Comparison of ENCODE assay signal across 20 cellular contexts in genomic region chr5:24823625-24824024, GRCh38.
DNase-seq lines count a peak whose midpoint lies in the region; FAIRE-seq and TF ChIP-seq lines count a peak whose summit lies in the region.
"Had no signal": no experiment of that assay in that cellular context is flagged by ENCODE, and none has a peak within 500 bp of the region (broad histone marks: within the 10 kb centered on the region; RNA-seq: fewer than 3 reads in every experiment).

No MANE protein-coding gene starts in this region.

- TF ChIP-seq POLR2A in H54 (IDR thresholded peaks at IDR 0.05; ENCODE audit: low read depth, low read length) = no peak

- TF ChIP-seq CTCF in RWPE1 (conservative IDR thresholded peaks at IDR 0.05; ENCODE audit: low read depth) = no peak

- no peak overlapping the region for H3K27ac ChIP-seq in RWPE1
- H3K27ac ChIP-seq: hepatocyte, HL-60, psoas muscle, stomach had no signal

- CTCF ChIA-PET in RWPE1 (lab: Yijun Ruan, JAX) = no interaction called here

- FAIRE-seq in H54 (lab: Jason Lieb, UNC) (peak; percentile 94), GM19239 (lab: Jason Lieb, UNC) (no peak)
- FAIRE-seq: GM12878, K562, RCC 7860, small intestine had no signal

- DNase-seq in DMS53 (lab: John Stamatoyannopoulos, UW) = peak; percentile 89
- peak; percentile 26 for DNase-seq in H54 (ENCODE audit: insufficient read length, low spot score)
- DNase-seq in RWPE1 (ENCODE audit: low spot score) = peak; percentile 55
- DNase-seq in islet precursor cell = peak; percentile 94
- DNase-seq in GM19239 (ENCODE audit: insufficient read length, low spot score) = no peak
- DNase-seq in middle frontal gyrus (ENCODE audit: extremely low spot score, low spot score) = no peak
- DNase-seq in cerebellum (ENCODE audit: low spot score) = no peak
- DNase-seq: activated CD4-positive, alpha-beta T cell treated with anti-CD3 and anti-CD28 coated beads for 48 hours; activated CD8-positive, alpha-beta memory T cell treated with anti-CD3 and anti-CD28 coated beads, Interleukin-2, amount 10 ng/mL, durations not matched to agents 7 days and 5 days; cortex of kidney; NCI-H1092 treated with DMSO at 0.1 percent for 48 hours; psoas muscle; small intestine; stimulated activated CD4-positive, alpha-beta T cell treated with anti-CD3 and anti-CD28 coated beads, Interleukin-2, amount 100 ng/mL, for 48 hours; stomach had no signal

- POLR2A ChIA-PET in RWPE1 (lab: Yijun Ruan, JAX; ENCODE audit: low non-redundant PET) = no interaction called here

Comparison
In these comparisons a context has a peak if more than half of its experiments do, and no peak if none do; other contexts are left out.
1. DNase-seq: peak in DMS53 (single experiment), H54 (single experiment), RWPE1 (single experiment) and islet precursor cell (single experiment); none in GM19239 (single experiment), middle frontal gyrus (single experiment) and cerebellum (single experiment).